Comparison of ENCODE assay signal across 1 cellular context in the genomic region with DNA sequence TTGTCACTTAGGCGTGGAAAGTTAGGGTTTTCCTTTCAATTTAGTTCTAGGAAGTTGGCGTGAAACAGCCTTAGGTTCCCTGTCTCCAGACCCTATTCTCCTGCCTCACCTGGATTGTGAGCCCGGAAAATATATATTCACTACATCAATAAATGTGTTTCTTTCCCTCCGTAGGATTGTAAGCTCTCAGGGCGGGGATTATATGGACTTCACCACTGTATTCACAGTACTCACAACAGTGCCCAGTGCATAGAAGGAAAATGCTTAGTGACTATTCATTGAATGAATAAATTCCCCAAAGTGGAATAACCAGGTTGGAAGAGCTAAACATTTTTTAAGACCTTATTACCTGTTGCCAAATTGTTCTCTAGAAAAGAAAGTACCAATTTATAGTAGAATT.
TF ChIP-seq lines count a peak whose summit lies in the region.

No MANE protein-coding gene starts in this region.

TF ChIP-seq in H1, 55 proteins besides CTCF, POLR2A, EP300 and RAD21:
- TF ChIP-seq CEBPB (IDR thresholded peaks at IDR 0.05; ENCODE audit: low read depth, low read length), result no peak
- no peak for TF ChIP-seq JUN (IDR thresholded peaks at IDR 0.05; ENCODE audit: low read depth, low read length)
- no peak for TF ChIP-seq POU5F1 (IDR thresholded peaks at IDR 0.05; ENCODE audit: low read depth, low read length)
- no peak for TF ChIP-seq KDM5A (IDR thresholded peaks at IDR 0.05; ENCODE audit: low read length)
- TF ChIP-seq, protein P1, sequence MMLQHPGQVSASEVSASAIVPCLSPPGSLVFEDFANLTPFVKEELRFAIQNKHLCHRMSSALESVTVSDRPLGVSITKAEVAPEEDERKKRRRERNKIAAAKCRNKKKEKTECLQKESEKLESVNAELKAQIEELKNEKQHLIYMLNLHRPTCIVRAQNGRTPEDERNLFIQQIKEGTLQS (IDR thresholded peaks at IDR 0.05; ENCODE audit: insufficient read depth, low read depth, low read length), result no peak
- TF ChIP-seq, protein P2, sequence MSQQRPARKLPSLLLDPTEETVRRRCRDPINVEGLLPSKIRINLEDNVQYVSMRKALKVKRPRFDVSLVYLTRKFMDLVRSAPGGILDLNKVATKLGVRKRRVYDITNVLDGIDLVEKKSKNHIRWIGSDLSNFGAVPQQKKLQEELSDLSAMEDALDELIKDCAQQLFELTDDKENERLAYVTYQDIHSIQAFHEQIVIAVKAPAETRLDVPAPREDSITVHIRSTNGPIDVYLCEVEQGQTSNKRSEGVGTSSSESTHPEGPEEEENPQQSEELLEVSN (IDR thresholded peaks at IDR 0.05), result no peak
- TF ChIP-seq SP2 (IDR thresholded peaks at IDR 0.05; ENCODE audit: low read length), result no peak
- no peak for TF ChIP-seq NRF1 (IDR thresholded peaks at IDR 0.05; ENCODE audit: low read depth, low read length)
- TF ChIP-seq ZNF274 (IDR thresholded peaks at IDR 0.05; ENCODE audit: borderline replicate concordance, extremely low read depth, low read length), result no peak
- TF ChIP-seq TBP (IDR thresholded peaks at IDR 0.05; ENCODE audit: low read depth, low read length), result no peak
- no peak for TF ChIP-seq RNF2 (IDR thresholded peaks at IDR 0.05; ENCODE audit: borderline replicate concordance, low read depth, low read length, missing control alignments, poor library complexity, severe bottlenecking)
- TF ChIP-seq SP1 (IDR thresholded peaks at IDR 0.05; ENCODE audit: low read depth, low read length), result no peak
- no peak for TF ChIP-seq TEAD4 (IDR thresholded peaks at IDR 0.05; ENCODE audit: low read depth, low read length)
- no peak for TF ChIP-seq HDAC2 (IDR thresholded peaks at IDR 0.05; ENCODE audit: borderline replicate concordance in 1 of 2, low read depth in 2 of 2, low read length in 2 of 2)
- no peak for TF ChIP-seq POLR2AphosphoS5 (IDR thresholded peaks at IDR 0.05; ENCODE audit: low read depth, low read length)
- TF ChIP-seq SRF (IDR thresholded peaks at IDR 0.05; ENCODE audit: low read depth, low read length), result no peak
- no peak for TF ChIP-seq EGR1 (IDR thresholded peaks at IDR 0.05; ENCODE audit: borderline replicate concordance, low read depth, low read length)
- no peak for TF ChIP-seq MAFK (IDR thresholded peaks at IDR 0.05; ENCODE audit: low read depth, low read length)
- no peak for TF ChIP-seq HDAC6 (IDR thresholded peaks at IDR 0.05; ENCODE audit: low read depth, low read length)
- TF ChIP-seq TAF7 (optimal IDR thresholded peaks at IDR 0.05; ENCODE audit: borderline replicate concordance, low read depth, low read length), result no peak
TF ChIP-seq in H1: peak in this region for 0.
